In genomic region chr5:1000329-1000728, GRCh38 we compare ENCODE assay signal across 1 cellular context.
TF ChIP-seq lines count a peak whose summit lies in the region.

No MANE protein-coding gene starts in this region.

TF ChIP-seq in WTC11, 78 proteins besides CTCF, POLR2A, EP300 and RAD21 (continued from another document):
- no peak for TF ChIP-seq ZNF512 (CRISPR knock-in tag; IDR thresholded peaks at IDR 0.05; ENCODE audit: borderline replicate concordance)
- no peak for TF ChIP-seq PRDM15 (CRISPR knock-in tag; IDR thresholded peaks at IDR 0.05)
- TF ChIP-seq, protein P1, sequence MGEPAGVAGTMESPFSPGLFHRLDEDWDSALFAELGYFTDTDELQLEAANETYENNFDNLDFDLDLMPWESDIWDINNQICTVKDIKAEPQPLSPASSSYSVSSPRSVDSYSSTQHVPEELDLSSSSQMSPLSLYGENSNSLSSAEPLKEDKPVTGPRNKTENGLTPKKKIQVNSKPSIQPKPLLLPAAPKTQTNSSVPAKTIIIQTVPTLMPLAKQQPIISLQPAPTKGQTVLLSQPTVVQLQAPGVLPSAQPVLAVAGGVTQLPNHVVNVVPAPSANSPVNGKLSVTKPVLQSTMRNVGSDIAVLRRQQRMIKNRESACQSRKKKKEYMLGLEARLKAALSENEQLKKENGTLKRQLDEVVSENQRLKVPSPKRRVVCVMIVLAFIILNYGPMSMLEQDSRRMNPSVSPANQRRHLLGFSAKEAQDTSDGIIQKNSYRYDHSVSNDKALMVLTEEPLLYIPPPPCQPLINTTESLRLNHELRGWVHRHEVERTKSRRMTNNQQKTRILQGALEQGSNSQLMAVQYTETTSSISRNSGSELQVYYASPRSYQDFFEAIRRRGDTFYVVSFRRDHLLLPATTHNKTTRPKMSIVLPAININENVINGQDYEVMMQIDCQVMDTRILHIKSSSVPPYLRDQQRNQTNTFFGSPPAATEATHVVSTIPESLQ (CRISPR knock-in tag; IDR thresholded peaks at IDR 0.05) = no peak
- TF ChIP-seq ETV6 (CRISPR knock-in tag; IDR thresholded peaks at IDR 0.05) = no peak
- TF ChIP-seq NR1H2 (CRISPR knock-in tag; IDR thresholded peaks at IDR 0.05) = no peak
- no peak for TF ChIP-seq TP53 (CRISPR knock-in tag; IDR thresholded peaks at IDR 0.05)
- TF ChIP-seq NR2C2 (CRISPR knock-in tag; IDR thresholded peaks at IDR 0.05) = no peak
- TF ChIP-seq KAT7 (CRISPR knock-in tag; IDR thresholded peaks at IDR 0.05; ENCODE audit: borderline replicate concordance) = no peak
- no peak for TF ChIP-seq CREB1 (CRISPR knock-in tag; IDR thresholded peaks at IDR 0.05)
- no peak for TF ChIP-seq ZNF219 (CRISPR knock-in tag; IDR thresholded peaks at IDR 0.05; ENCODE audit: borderline replicate concordance)
- TF ChIP-seq E2F5 (CRISPR knock-in tag; IDR thresholded peaks at IDR 0.05) = no peak
- TF ChIP-seq CDX4 (CRISPR knock-in tag; IDR thresholded peaks at IDR 0.05; ENCODE audit: borderline replicate concordance) = no peak
- no peak for TF ChIP-seq ZNF263 (CRISPR knock-in tag; IDR thresholded peaks at IDR 0.05; ENCODE audit: low read depth)
